2 cellular contexts compared by ENCODE assay signal in the genomic region with DNA sequence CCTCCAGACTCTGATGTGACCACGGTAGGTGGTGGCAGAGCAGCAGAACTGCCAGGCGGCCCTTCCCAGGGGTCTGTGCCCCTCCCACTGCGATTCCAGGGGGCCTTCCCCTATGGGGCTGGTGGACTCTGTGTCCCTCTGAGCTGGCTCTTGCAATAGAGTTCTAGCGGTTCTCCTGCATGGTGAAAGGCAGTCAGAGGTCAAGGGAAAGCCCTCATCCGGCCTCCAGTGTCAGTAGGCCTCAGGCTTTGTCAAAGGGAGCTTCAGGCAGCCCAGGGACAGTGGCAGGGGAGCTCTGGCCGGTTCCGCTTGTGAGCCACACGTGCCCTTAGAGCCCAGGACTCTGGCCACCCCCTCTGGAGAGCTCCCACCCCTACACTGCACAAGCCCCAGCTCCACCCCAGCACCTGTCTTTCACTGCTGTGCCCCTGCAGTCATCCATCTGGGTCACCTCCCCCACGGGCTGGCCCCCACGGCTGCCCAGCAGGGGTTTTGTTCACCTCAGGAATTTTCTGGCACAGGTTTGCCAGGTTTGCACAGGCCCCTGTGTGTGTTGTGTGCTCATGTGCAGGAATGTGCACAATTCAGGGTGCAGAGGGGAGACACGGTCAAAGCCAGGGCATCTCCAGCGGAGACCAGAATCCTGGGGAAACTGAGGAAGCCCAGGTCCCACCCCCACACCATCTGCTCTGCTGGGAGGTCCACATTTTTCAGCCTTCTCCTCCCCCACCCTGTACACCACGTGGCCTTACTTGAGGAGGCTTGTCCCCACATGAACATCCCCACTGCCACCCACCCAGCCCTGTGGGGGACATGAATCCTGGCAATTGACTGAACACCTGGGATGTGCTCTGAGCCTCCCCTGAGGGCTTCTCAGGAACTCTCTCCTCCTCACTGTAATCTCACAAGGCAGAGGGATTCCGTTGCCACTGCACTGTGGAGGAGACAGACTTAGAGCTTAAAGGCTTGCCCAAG.
TF ChIP-seq lines count a peak whose summit lies in the region.

No MANE protein-coding gene starts in this region.

TF ChIP-seq in HCT116, 20 proteins besides CTCF, POLR2A, EP300 and RAD21:
- TF ChIP-seq, protein P1, sequence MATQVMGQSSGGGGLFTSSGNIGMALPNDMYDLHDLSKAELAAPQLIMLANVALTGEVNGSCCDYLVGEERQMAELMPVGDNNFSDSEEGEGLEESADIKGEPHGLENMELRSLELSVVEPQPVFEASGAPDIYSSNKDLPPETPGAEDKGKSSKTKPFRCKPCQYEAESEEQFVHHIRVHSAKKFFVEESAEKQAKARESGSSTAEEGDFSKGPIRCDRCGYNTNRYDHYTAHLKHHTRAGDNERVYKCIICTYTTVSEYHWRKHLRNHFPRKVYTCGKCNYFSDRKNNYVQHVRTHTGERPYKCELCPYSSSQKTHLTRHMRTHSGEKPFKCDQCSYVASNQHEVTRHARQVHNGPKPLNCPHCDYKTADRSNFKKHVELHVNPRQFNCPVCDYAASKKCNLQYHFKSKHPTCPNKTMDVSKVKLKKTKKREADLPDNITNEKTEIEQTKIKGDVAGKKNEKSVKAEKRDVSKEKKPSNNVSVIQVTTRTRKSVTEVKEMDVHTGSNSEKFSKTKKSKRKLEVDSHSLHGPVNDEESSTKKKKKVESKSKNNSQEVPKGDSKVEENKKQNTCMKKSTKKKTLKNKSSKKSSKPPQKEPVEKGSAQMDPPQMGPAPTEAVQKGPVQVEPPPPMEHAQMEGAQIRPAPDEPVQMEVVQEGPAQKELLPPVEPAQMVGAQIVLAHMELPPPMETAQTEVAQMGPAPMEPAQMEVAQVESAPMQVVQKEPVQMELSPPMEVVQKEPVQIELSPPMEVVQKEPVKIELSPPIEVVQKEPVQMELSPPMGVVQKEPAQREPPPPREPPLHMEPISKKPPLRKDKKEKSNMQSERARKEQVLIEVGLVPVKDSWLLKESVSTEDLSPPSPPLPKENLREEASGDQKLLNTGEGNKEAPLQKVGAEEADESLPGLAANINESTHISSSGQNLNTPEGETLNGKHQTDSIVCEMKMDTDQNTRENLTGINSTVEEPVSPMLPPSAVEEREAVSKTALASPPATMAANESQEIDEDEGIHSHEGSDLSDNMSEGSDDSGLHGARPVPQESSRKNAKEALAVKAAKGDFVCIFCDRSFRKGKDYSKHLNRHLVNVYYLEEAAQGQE (IDR thresholded peaks at IDR 0.05; ENCODE audit: low read depth) = no peak
- TF ChIP-seq TCF7L2 (IDR thresholded peaks at IDR 0.05; ENCODE audit: borderline replicate concordance, extremely low read depth, insufficient read depth, insufficient read length) (no peak), EZH2 (IDR thresholded peaks at IDR 0.05) (no peak), CEBPB (IDR thresholded peaks at IDR 0.05; ENCODE audit: low read depth) (no peak), EGR1 (IDR thresholded peaks at IDR 0.05; ENCODE audit: low read depth) (no peak), YY1 (IDR thresholded peaks at IDR 0.05; ENCODE audit: extremely low read depth, insufficient replicate concordance, low read depth, low read length) (no peak), SP1 (IDR thresholded peaks at IDR 0.05; ENCODE audit: low read depth) (no peak), POLR2AphosphoS5 (IDR thresholded peaks at IDR 0.05; ENCODE audit: low read depth, low read length) (no peak), CBX3 (IDR thresholded peaks at IDR 0.05; ENCODE audit: low read depth) (no peak), JUND (IDR thresholded peaks at IDR 0.05) (no peak)
- TF ChIP-seq, protein P2, sequence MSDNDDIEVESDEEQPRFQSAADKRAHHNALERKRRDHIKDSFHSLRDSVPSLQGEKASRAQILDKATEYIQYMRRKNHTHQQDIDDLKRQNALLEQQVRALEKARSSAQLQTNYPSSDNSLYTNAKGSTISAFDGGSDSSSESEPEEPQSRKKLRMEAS (IDR thresholded peaks at IDR 0.05) = no peak
- TF ChIP-seq, protein P3, sequence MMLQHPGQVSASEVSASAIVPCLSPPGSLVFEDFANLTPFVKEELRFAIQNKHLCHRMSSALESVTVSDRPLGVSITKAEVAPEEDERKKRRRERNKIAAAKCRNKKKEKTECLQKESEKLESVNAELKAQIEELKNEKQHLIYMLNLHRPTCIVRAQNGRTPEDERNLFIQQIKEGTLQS (IDR thresholded peaks at IDR 0.05) = no peak

TF ChIP-seq in GM12878, 131 proteins besides CTCF, POLR2A, EP300 and RAD21:
- TF ChIP-seq RCOR1 (conservative IDR thresholded peaks at IDR 0.05; ENCODE audit: low read depth, low read length) (no peak), FOXM1 (IDR thresholded peaks at IDR 0.05; ENCODE audit: low read depth, low read length) (no peak), MYB (IDR thresholded peaks at IDR 0.05; ENCODE audit: borderline replicate concordance, low read depth, low read length) (no peak), SUPT20H (IDR thresholded peaks at IDR 0.05; ENCODE audit: borderline replicate concordance, control insufficient read depth, low read depth, low read length) (no peak), NRF1 (conservative IDR thresholded peaks at IDR 0.05; ENCODE audit: low read depth, low read length) (no peak), RELA (IDR thresholded peaks at IDR 0.05; ENCODE audit: borderline replicate concordance, partially characterized antibody) (no peak), YY1 (IDR thresholded peaks at IDR 0.05; ENCODE audit: low read depth, low read length) (no peak), RBBP5 (conservative IDR thresholded peaks at IDR 0.05) (no peak), HDGF (IDR thresholded peaks at IDR 0.05) (no peak), SIX5 (IDR thresholded peaks at IDR 0.05; ENCODE audit: low read depth, low read length, severe bottlenecking) (no peak)
